Comparison of ENCODE assay signal across 1 cellular context in genomic region chr1:31701137-31701736, GRCh38.
A peak's percentile ranks its signal among the peaks of the same experiment; 100 is the strongest.
TF ChIP-seq lines count a peak whose summit lies in the region.

No MANE protein-coding gene starts in this region.

TF ChIP-seq in HepG2, 621 proteins besides CTCF, POLR2A, EP300 and RAD21 (continued from another document and continues in another):
- TF ChIP-seq FOXO4 (CRISPR knock-in tag; conservative IDR thresholded peaks at IDR 0.05): no peak
- peak; percentile 87 for TF ChIP-seq ZBTB7B (CRISPR knock-in tag; IDR thresholded peaks at IDR 0.05)
- TF ChIP-seq TEAD2 (CRISPR knock-in tag; IDR thresholded peaks at IDR 0.05): no peak
- TF ChIP-seq IRF2 (CRISPR knock-in tag; IDR thresholded peaks at IDR 0.05): peak; percentile 75
- no peak for TF ChIP-seq GZF1 (CRISPR knock-in tag; IDR thresholded peaks at IDR 0.05)
- no peak for TF ChIP-seq ZNF784 (CRISPR knock-in tag; IDR thresholded peaks at IDR 0.05; ENCODE audit: borderline replicate concordance)
- peak; percentile 88 for TF ChIP-seq SKI (IDR thresholded peaks at IDR 0.05; ENCODE audit: partially characterized antibody)
- 0 out of 2 replicates have a peak, but pooled peaks have one; percentile 26 for TF ChIP-seq ZHX1 (CRISPR knock-in tag; IDR thresholded peaks at IDR 0.05; ENCODE audit: low read depth)
- peak; percentile 70 for TF ChIP-seq NCOA2 (CRISPR knock-in tag; IDR thresholded peaks at IDR 0.05)
- no peak for TF ChIP-seq ZNF512 (CRISPR knock-in tag; IDR thresholded peaks at IDR 0.05)
- peak; percentile 81 for TF ChIP-seq CCDC6 (CRISPR knock-in tag; IDR thresholded peaks at IDR 0.05)
- TF ChIP-seq KLF6 (CRISPR knock-in tag; IDR thresholded peaks at IDR 0.05): no peak
- no peak; the same call in 1 of the 2 replicates for TF ChIP-seq SP2 (CRISPR knock-in tag; IDR thresholded peaks at IDR 0.05)
- TF ChIP-seq ZBTB37 (CRISPR knock-in tag; IDR thresholded peaks at IDR 0.05): no peak; the same call in 1 of the 2 replicates
- peak; percentile 44; the same call in 1 of the 2 replicates for TF ChIP-seq IKZF5 (CRISPR knock-in tag; IDR thresholded peaks at IDR 0.05)
- no peak for TF ChIP-seq ZFY (CRISPR knock-in tag; IDR thresholded peaks at IDR 0.05)
- TF ChIP-seq SATB2 (CRISPR knock-in tag; IDR thresholded peaks at IDR 0.05): no peak
- peak; percentile 25; the same call in 1 of the 2 replicates for TF ChIP-seq HHEX (CRISPR knock-in tag; IDR thresholded peaks at IDR 0.05)
- no peak for TF ChIP-seq ZNF362 (CRISPR knock-in tag; IDR thresholded peaks at IDR 0.05; ENCODE audit: borderline replicate concordance)
- TF ChIP-seq ZMAT3 (CRISPR knock-in tag; conservative IDR thresholded peaks at IDR 0.05): no peak
- no peak for TF ChIP-seq MATR3 (CRISPR knock-in tag; IDR thresholded peaks at IDR 0.05)
- no peak for TF ChIP-seq ZNF841 (CRISPR knock-in tag; IDR thresholded peaks at IDR 0.05; ENCODE audit: borderline replicate concordance)
- TF ChIP-seq ZNF138 (CRISPR knock-in tag; IDR thresholded peaks at IDR 0.05; ENCODE audit: low read depth): no peak
- no peak for TF ChIP-seq ZNF589 (CRISPR knock-in tag; conservative IDR thresholded peaks at IDR 0.05)
- peak; percentile 19; the same call in 1 of the 2 replicates for TF ChIP-seq BHLHE40 (IDR thresholded peaks at IDR 0.05; ENCODE audit: low read length)
- peak; percentile 71; the same call in 1 of the 2 replicates for TF ChIP-seq HIC2 (CRISPR knock-in tag; IDR thresholded peaks at IDR 0.05; ENCODE audit: low read depth)
- TF ChIP-seq TMF1 (CRISPR knock-in tag; IDR thresholded peaks at IDR 0.05; ENCODE audit: low read depth): no peak
- TF ChIP-seq ZNF687 (CRISPR knock-in tag; IDR thresholded peaks at IDR 0.05): peak; percentile 62
- peak; percentile 66; the same call in 1 of the 2 replicates for TF ChIP-seq ZNF331 (CRISPR knock-in tag; IDR thresholded peaks at IDR 0.05)
- 0 out of 2 replicates have a peak, but pooled peaks have one; percentile 38 for TF ChIP-seq HMG20B (CRISPR knock-in tag; conservative IDR thresholded peaks at IDR 0.05)
- TF ChIP-seq ZBTB44 (CRISPR knock-in tag; IDR thresholded peaks at IDR 0.05): no peak
- TF ChIP-seq LRRFIP1 (CRISPR knock-in tag; conservative IDR thresholded peaks at IDR 0.05): no peak
- no peak for TF ChIP-seq ARNT (IDR thresholded peaks at IDR 0.05)
